In the genomic region with DNA sequence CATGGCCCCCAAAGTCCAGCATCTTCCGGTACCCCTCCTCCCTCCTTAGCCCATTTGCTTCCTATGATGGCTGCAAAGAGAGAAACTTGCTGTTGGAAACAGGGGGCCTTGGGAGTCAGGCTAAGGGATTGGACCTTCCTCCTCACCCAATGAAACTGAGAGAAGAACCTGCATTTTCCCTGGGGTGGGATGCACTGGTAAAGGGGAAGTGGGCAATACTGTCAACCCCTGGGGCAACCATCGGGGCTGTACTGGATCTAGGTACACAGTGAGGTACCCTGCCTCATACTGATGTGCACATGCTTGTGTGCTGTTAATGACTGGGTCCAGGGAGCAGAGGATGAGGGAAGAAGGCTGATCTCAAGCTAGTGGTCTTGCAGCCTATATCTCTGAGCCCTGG, we compare ENCODE assay signal across 10 cellular contexts. TPM values are rescaled to one million over a fixed set of nuclear protein-coding genes. Genes with fewer than 3 reads are reported as not detected.
DNase-seq lines count a peak whose midpoint lies in the region; ATAC-seq and TF ChIP-seq lines count a peak whose summit lies in the region.
"Had no signal": no experiment of that assay in that cellular context is flagged by ENCODE, and none has a peak within 500 bp of the region (broad histone marks: within the 10 kb centered on the region; RNA-seq: fewer than 3 reads in every experiment).

No MANE protein-coding gene starts in this region.

- H3K36me3 ChIP-seq in GM23338 (ENCODE audit: insufficient read depth) (no peaks in the 10 kb centered on the region), lower lobe of right lung (no peaks in the 10 kb centered on the region)
- H3K36me3 ChIP-seq: right atrium auricular region had no signal

- peaks cover 12% of the 10 kb centered on the region for H3K4me1 Mint-ChIP-seq in GM23338

- H3K4me3 ChIP-seq in GM23338 (no peak overlapping the region), lower lobe of right lung (no peak overlapping the region)
- H3K4me3 ChIP-seq: right atrium auricular region had no signal

- peak overlapping the region; percentile 98 for H2AFZ ChIP-seq in GM23338

- H3K4me1 ChIP-seq in GM23338 (ENCODE audit: insufficient read depth) (peaks cover 4% of the 10 kb centered on the region; the same call in 1 of the 2 replicates), lower lobe of right lung (peaks cover 7% of the 10 kb centered on the region)

- no peak for TF ChIP-seq CTCF in GM23338 (conservative IDR thresholded peaks at IDR 0.05; ENCODE audit: low read depth in 2 of 2)
- no peak for TF ChIP-seq CTCF in lower lobe of right lung (IDR thresholded peaks at IDR 0.05)

- ATAC-seq in GM23338 (no peak), lower lobe of right lung (peak; percentile 14 to 34)

- H3K9me3 Mint-ChIP-seq in GM23338: peaks cover 6% of the 10 kb centered on the region; the same call in 2 of the 3 replicates
- H3K9me3 Mint-ChIP-seq: activated naive CD4-positive, alpha-beta T cell treated with anti-CD3 and anti-CD28 coated beads for 36 hours; stimulated activated naive CD8-positive, alpha-beta T cell treated with anti-CD3 and anti-CD28 coated beads, Interleukin-15, amount 100 ng/mL, for 72 hours had no signal

- H3K4me2 ChIP-seq in GM23338: peak overlapping the region; percentile 42; the same call in 1 of the 2 replicates

- H3K27me3 Mint-ChIP-seq in GM23338 (ENCODE audit: insufficient read depth, low read depth, poor library complexity): peaks cover 9% of the 10 kb centered on the region

- H3F3A ChIP-seq in GM23338 (replicated peaks; ENCODE audit: low read depth): no peaks in the 10 kb centered on the region

- H3K79me2 ChIP-seq in GM23338 (replicated peaks; ENCODE audit: insufficient read depth): no peaks in the 10 kb centered on the region

- H3K27me3 ChIP-seq in GM23338 (ENCODE audit: insufficient read depth): no peaks in the 10 kb centered on the region
- no peaks in the 10 kb centered on the region for H3K27me3 ChIP-seq in lower lobe of right lung (ENCODE audit: low read depth)
- H3K27me3 ChIP-seq: right atrium auricular region had no signal

- DNase-seq in GM23338 (ENCODE audit: low spot score): no peak
- no peak for DNase-seq in lower lobe of right lung
- no peak for DNase-seq in iPS-NIHi11 (ENCODE audit: low spot score)
- no peak for DNase-seq in NCI-H748 (lab: John Stamatoyannopoulos, UW; ENCODE audit: unreplicated experiment)

- no peak overlapping the region for H3K27ac Mint-ChIP-seq in GM23338
- H3K27ac Mint-ChIP-seq: activated naive CD4-positive, alpha-beta T cell treated with anti-CD3 and anti-CD28 coated beads for 36 hours; stimulated activated naive CD8-positive, alpha-beta T cell treated with anti-CD3 and anti-CD28 coated beads, Interleukin-15, amount 100 ng/mL, for 72 hours had no signal

- no peaks in the 10 kb centered on the region for H3K36me3 Mint-ChIP-seq in GM23338 (ENCODE audit: low read depth)
- H3K36me3 Mint-ChIP-seq: naive thymus-derived CD4-positive, alpha-beta T cell had no signal

- intact Hi-C loops in lower lobe of right lung (cut with DNase I): no loop called here

- no peaks in the 10 kb centered on the region for H3K9me3 ChIP-seq in lower lobe of right lung
- H3K9me3 ChIP-seq: right atrium auricular region had no signal

- H3K4me3 Mint-ChIP-seq in GM23338: no peak overlapping the region
- H3K4me3 Mint-ChIP-seq: activated naive CD4-positive, alpha-beta T cell treated with anti-CD3 and anti-CD28 coated beads for 36 hours; naive thymus-derived CD4-positive, alpha-beta T cell had no signal

- no peaks in the 10 kb centered on the region for H4K20me1 ChIP-seq in GM23338 (replicated peaks; ENCODE audit: insufficient read depth)

- no peaks in the 10 kb centered on the region for H3K9me2 ChIP-seq in GM23338 (ENCODE audit: insufficient read depth)

- H3K27ac ChIP-seq in GM23338 (ENCODE audit: low read depth): no peak overlapping the region
- H3K27ac ChIP-seq in lower lobe of right lung: no peak overlapping the region
- H3K27ac ChIP-seq: right atrium auricular region had no signal

TF ChIP-seq in GM23338, 12 proteins besides CTCF, POLR2A, EP300 and RAD21:
- TF ChIP-seq JUNB (IDR thresholded peaks at IDR 0.05; ENCODE audit: unreplicated experiment): no peak
- TF ChIP-seq EZH2 (IDR thresholded peaks at IDR 0.05; ENCODE audit: low read depth, unreplicated experiment): no peak
- no peak for TF ChIP-seq ZNF114 (CRISPR knock-in tag; IDR thresholded peaks at IDR 0.05)
- no peak for TF ChIP-seq NANOG (IDR thresholded peaks at IDR 0.05; ENCODE audit: borderline replicate concordance)
- TF ChIP-seq, protein P1, sequence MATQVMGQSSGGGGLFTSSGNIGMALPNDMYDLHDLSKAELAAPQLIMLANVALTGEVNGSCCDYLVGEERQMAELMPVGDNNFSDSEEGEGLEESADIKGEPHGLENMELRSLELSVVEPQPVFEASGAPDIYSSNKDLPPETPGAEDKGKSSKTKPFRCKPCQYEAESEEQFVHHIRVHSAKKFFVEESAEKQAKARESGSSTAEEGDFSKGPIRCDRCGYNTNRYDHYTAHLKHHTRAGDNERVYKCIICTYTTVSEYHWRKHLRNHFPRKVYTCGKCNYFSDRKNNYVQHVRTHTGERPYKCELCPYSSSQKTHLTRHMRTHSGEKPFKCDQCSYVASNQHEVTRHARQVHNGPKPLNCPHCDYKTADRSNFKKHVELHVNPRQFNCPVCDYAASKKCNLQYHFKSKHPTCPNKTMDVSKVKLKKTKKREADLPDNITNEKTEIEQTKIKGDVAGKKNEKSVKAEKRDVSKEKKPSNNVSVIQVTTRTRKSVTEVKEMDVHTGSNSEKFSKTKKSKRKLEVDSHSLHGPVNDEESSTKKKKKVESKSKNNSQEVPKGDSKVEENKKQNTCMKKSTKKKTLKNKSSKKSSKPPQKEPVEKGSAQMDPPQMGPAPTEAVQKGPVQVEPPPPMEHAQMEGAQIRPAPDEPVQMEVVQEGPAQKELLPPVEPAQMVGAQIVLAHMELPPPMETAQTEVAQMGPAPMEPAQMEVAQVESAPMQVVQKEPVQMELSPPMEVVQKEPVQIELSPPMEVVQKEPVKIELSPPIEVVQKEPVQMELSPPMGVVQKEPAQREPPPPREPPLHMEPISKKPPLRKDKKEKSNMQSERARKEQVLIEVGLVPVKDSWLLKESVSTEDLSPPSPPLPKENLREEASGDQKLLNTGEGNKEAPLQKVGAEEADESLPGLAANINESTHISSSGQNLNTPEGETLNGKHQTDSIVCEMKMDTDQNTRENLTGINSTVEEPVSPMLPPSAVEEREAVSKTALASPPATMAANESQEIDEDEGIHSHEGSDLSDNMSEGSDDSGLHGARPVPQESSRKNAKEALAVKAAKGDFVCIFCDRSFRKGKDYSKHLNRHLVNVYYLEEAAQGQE (IDR thresholded peaks at IDR 0.05; ENCODE audit: unreplicated experiment): no peak
- no peak for TF ChIP-seq STAT1 (IDR thresholded peaks at IDR 0.05; ENCODE audit: unreplicated experiment)
- TF ChIP-seq CREB1 (CRISPR knock-in tag; IDR thresholded peaks at IDR 0.05; ENCODE audit: low read depth): no peak
- no peak for TF ChIP-seq EZH2phosphoT487 (IDR thresholded peaks at IDR 0.05; ENCODE audit: unreplicated experiment)
- no peak for TF ChIP-seq ZNF331 (CRISPR knock-in tag; IDR thresholded peaks at IDR 0.05; ENCODE audit: low read depth)
- no peak for TF ChIP-seq POLR2AphosphoS5 (IDR thresholded peaks at IDR 0.05; ENCODE audit: low read depth)
- TF ChIP-seq, protein P2, sequence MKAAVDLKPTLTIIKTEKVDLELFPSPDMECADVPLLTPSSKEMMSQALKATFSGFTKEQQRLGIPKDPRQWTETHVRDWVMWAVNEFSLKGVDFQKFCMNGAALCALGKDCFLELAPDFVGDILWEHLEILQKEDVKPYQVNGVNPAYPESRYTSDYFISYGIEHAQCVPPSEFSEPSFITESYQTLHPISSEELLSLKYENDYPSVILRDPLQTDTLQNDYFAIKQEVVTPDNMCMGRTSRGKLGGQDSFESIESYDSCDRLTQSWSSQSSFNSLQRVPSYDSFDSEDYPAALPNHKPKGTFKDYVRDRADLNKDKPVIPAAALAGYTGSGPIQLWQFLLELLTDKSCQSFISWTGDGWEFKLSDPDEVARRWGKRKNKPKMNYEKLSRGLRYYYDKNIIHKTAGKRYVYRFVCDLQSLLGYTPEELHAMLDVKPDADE (IDR thresholded peaks at IDR 0.05): no peak

RNA-seq across cellular contexts. Expression of a gene that starts 11.0 kb away (rescaled TPM):
- 28.5 and 29.9 TPM in 2 replicates for total RNA-seq in GM23338 (2014; rRNA removed; shearing (Covaris generic))
- polyA plus RNA-seq in GM23338 (2016; fragmentation: Nextera tagmentation; extraction: Ambion mirVana): 11.0 and 11.9 TPM in 2 replicates
- total RNA-seq in lower lobe of right lung: 5.1 TPM
- total RNA-seq: endothelial cell of umbilical vein, SK-MEL-5 had no signal

RNA-seq across cellular contexts. Expression of a gene that starts 22.0 kb away (rescaled TPM):
- total RNA-seq in GM23338 (2014; rRNA removed; shearing (Covaris generic)): 63.5 and 70.8 TPM in 2 replicates
- 53.7 and 55.3 TPM in 2 replicates for polyA plus RNA-seq in GM23338 (2016; fragmentation: Nextera tagmentation; extraction: Ambion mirVana)
- 146 TPM for total RNA-seq in lower lobe of right lung

RNA-seq across cellular contexts. Expression of a gene that starts 33.5 kb away (rescaled TPM):
- 15.0 and 21.3 TPM in 2 replicates for total RNA-seq in GM23338 (2014; rRNA removed; shearing (Covaris generic))
- polyA plus RNA-seq in GM23338 (2016; fragmentation: Nextera tagmentation; extraction: Ambion mirVana): 6.3 and 8.6 TPM in 2 replicates
- 19.1 TPM for total RNA-seq in lower lobe of right lung

RNA-seq across cellular contexts. Expression of a gene that starts 38.0 kb away (rescaled TPM):
- total RNA-seq in GM23338 (2014; rRNA removed; shearing (Covaris generic)): 9.9 and 11.6 TPM in 2 replicates
- polyA plus RNA-seq in GM23338 (2016; fragmentation: Nextera tagmentation; extraction: Ambion mirVana): 18.5 and 22.4 TPM in 2 replicates
- total RNA-seq in lower lobe of right lung: 5.1 TPM
- total RNA-seq: SK-MEL-5 had no signal
- polyA plus RNA-seq: naive thymus-derived CD4-positive, alpha-beta T cell had no signal

RNA-seq across cellular contexts. Expression of a gene that starts 46.6 kb away (rescaled TPM):
- total RNA-seq in GM23338 (2014; rRNA removed; shearing (Covaris generic)): 0.35 and 0.42 TPM in 2 replicates
- polyA plus RNA-seq in GM23338 (2016; fragmentation: Nextera tagmentation; extraction: Ambion mirVana): 0.48 and 0.92 TPM in 2 replicates
- 1.2 TPM for total RNA-seq in lower lobe of right lung
- total RNA-seq: endothelial cell of umbilical vein, right atrium auricular region had no signal
